Comparison of ENCODE assay signal across 2 cellular contexts in the genomic region with DNA sequence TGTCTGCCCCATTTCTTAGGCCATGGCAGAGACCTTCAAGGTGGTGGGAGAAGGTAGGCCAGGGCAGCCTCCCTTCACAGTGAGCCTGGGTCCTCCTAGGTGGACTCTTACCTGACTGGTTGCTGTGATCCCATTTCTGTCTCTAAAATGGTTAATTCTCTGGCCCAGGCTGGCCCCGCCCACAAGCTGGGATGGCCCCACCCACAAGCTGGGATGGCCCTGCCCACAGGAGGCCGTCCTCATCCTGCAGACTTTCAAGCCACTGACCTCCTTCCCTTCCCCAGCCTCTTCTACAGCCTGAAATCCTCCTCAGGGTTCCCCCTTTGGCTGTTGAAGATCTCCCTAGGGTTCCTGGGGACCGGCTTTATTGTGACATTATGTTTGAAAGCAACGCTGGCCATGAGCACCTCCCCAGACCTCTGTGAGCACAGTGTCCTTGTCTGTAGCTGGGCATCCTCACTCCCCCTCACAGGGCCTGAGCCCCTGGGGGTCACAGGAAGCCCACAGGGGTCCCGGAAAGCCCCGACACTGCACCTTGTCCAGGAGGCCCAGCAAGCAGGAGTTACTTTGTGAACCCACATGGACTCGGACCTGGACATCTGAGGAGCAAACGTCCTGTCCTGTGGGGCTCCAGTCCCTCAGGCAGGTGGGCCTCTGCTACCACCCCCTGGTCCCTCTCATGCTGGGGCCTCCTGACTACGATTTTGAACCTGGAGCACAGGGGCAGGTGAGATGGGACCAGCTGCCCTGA.
TF ChIP-seq lines count a peak whose summit lies in the region.

No MANE protein-coding gene starts in this region.

TF ChIP-seq in GM23338, 12 proteins besides CTCF, POLR2A, EP300 and RAD21:
- no peak for TF ChIP-seq CREB1 (CRISPR knock-in tag; IDR thresholded peaks at IDR 0.05; ENCODE audit: low read depth)
- TF ChIP-seq ZNF114 (CRISPR knock-in tag; IDR thresholded peaks at IDR 0.05) = no peak
- TF ChIP-seq POLR2AphosphoS5 (IDR thresholded peaks at IDR 0.05; ENCODE audit: low read depth) = no peak
- no peak for TF ChIP-seq ZNF331 (CRISPR knock-in tag; IDR thresholded peaks at IDR 0.05; ENCODE audit: low read depth)
- TF ChIP-seq, protein P1, sequence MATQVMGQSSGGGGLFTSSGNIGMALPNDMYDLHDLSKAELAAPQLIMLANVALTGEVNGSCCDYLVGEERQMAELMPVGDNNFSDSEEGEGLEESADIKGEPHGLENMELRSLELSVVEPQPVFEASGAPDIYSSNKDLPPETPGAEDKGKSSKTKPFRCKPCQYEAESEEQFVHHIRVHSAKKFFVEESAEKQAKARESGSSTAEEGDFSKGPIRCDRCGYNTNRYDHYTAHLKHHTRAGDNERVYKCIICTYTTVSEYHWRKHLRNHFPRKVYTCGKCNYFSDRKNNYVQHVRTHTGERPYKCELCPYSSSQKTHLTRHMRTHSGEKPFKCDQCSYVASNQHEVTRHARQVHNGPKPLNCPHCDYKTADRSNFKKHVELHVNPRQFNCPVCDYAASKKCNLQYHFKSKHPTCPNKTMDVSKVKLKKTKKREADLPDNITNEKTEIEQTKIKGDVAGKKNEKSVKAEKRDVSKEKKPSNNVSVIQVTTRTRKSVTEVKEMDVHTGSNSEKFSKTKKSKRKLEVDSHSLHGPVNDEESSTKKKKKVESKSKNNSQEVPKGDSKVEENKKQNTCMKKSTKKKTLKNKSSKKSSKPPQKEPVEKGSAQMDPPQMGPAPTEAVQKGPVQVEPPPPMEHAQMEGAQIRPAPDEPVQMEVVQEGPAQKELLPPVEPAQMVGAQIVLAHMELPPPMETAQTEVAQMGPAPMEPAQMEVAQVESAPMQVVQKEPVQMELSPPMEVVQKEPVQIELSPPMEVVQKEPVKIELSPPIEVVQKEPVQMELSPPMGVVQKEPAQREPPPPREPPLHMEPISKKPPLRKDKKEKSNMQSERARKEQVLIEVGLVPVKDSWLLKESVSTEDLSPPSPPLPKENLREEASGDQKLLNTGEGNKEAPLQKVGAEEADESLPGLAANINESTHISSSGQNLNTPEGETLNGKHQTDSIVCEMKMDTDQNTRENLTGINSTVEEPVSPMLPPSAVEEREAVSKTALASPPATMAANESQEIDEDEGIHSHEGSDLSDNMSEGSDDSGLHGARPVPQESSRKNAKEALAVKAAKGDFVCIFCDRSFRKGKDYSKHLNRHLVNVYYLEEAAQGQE (IDR thresholded peaks at IDR 0.05; ENCODE audit: unreplicated experiment) = no peak

TF ChIP-seq in K562, 482 proteins besides CTCF, POLR2A, EP300 and RAD21:
- TF ChIP-seq, protein P2, sequence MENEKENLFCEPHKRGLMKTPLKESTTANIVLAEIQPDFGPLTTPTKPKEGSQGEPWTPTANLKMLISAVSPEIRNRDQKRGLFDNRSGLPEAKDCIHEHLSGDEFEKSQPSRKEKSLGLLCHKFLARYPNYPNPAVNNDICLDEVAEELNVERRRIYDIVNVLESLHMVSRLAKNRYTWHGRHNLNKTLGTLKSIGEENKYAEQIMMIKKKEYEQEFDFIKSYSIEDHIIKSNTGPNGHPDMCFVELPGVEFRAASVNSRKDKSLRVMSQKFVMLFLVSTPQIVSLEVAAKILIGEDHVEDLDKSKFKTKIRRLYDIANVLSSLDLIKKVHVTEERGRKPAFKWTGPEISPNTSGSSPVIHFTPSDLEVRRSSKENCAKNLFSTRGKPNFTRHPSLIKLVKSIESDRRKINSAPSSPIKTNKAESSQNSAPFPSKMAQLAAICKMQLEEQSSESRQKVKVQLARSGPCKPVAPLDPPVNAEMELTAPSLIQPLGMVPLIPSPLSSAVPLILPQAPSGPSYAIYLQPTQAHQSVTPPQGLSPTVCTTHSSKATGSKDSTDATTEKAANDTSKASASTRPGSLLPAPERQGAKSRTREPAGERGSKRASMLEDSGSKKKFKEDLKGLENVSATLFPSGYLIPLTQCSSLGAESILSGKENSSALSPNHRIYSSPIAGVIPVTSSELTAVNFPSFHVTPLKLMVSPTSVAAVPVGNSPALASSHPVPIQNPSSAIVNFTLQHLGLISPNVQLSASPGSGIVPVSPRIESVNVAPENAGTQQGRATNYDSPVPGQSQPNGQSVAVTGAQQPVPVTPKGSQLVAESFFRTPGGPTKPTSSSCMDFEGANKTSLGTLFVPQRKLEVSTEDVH (IDR thresholded peaks at IDR 0.05; ENCODE audit: low read depth, partially characterized antibody) = no peak
- TF ChIP-seq, protein P3, sequence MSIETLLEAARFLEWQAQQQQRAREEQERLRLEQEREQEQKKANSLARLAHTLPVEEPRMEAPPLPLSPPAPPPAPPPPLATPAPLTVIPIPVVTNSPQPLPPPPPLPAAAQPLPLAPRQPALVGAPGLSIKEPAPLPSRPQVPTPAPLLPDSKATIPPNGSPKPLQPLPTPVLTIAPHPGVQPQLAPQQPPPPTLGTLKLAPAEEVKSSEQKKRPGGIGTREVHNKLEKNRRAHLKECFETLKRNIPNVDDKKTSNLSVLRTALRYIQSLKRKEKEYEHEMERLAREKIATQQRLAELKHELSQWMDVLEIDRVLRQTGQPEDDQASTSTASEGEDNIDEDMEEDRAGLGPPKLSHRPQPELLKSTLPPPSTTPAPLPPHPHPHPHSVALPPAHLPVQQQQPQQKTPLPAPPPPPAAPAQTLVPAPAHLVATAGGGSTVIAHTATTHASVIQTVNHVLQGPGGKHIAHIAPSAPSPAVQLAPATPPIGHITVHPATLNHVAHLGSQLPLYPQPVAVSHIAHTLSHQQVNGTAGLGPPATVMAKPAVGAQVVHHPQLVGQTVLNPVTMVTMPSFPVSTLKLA (conservative IDR thresholded peaks at IDR 0.05) = no peak
- TF ChIP-seq CEBPB (tag; IDR thresholded peaks at IDR 0.05) (no peak), YY1 (IDR thresholded peaks at IDR 0.05; ENCODE audit: borderline replicate concordance in 1 of 3, control insufficient read depth in 1 of 3, extremely low read depth in 1 of 3, insufficient read depth in 3 of 3, insufficient read length in 1 of 3, insufficient replicate concordance in 2 of 3, low read depth in 1 of 3, low read length in 2 of 3) (no peak), DACH1 (IDR thresholded peaks at IDR 0.05; ENCODE audit: partially characterized antibody) (no peak), KHSRP (IDR thresholded peaks at IDR 0.05) (no peak), CBX3 (IDR thresholded peaks at IDR 0.05; ENCODE audit: borderline replicate concordance in 1 of 2, low read length in 2 of 2) (no peak), ZNF695 (CRISPR knock-in tag; IDR thresholded peaks at IDR 0.05) (no peak), NFE2L1 (tag; IDR thresholded peaks at IDR 0.05; ENCODE audit: borderline replicate concordance, low read depth) (no peak), LCOR (CRISPR knock-in tag; IDR thresholded peaks at IDR 0.05) (no peak), MTF1 (CRISPR knock-in tag; IDR thresholded peaks at IDR 0.05; ENCODE audit: borderline replicate concordance) (no peak), PYGO2 (tag; IDR thresholded peaks at IDR 0.05) (no peak), ZNF764 (CRISPR knock-in tag; IDR thresholded peaks at IDR 0.05; ENCODE audit: low read depth) (no peak)
- TF ChIP-seq, protein P4, sequence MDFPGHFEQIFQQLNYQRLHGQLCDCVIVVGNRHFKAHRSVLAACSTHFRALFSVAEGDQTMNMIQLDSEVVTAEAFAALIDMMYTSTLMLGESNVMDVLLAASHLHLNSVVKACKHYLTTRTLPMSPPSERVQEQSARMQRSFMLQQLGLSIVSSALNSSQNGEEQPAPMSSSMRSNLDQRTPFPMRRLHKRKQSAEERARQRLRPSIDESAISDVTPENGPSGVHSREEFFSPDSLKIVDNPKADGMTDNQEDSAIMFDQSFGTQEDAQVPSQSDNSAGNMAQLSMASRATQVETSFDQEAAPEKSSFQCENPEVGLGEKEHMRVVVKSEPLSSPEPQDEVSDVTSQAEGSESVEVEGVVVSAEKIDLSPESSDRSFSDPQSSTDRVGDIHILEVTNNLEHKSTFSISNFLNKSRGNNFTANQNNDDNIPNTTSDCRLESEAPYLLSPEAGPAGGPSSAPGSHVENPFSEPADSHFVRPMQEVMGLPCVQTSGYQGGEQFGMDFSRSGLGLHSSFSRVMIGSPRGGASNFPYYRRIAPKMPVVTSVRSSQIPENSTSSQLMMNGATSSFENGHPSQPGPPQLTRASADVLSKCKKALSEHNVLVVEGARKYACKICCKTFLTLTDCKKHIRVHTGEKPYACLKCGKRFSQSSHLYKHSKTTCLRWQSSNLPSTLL (IDR thresholded peaks at IDR 0.05) = no peak
- TF ChIP-seq, protein P5, sequence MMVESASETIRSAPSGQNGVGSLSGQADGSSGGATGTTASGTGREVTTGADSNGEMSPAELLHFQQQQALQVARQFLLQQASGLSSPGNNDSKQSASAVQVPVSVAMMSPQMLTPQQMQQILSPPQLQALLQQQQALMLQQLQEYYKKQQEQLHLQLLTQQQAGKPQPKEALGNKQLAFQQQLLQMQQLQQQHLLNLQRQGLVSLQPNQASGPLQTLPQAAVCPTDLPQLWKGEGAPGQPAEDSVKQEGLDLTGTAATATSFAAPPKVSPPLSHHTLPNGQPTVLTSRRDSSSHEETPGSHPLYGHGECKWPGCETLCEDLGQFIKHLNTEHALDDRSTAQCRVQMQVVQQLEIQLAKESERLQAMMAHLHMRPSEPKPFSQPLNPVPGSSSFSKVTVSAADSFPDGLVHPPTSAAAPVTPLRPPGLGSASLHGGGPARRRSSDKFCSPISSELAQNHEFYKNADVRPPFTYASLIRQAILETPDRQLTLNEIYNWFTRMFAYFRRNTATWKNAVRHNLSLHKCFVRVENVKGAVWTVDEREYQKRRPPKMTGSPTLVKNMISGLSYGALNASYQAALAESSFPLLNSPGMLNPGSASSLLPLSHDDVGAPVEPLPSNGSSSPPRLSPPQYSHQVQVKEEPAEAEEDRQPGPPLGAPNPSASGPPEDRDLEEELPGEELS (CRISPR knock-in tag; IDR thresholded peaks at IDR 0.05; ENCODE audit: borderline replicate concordance) = no peak
- TF ChIP-seq, protein P6, sequence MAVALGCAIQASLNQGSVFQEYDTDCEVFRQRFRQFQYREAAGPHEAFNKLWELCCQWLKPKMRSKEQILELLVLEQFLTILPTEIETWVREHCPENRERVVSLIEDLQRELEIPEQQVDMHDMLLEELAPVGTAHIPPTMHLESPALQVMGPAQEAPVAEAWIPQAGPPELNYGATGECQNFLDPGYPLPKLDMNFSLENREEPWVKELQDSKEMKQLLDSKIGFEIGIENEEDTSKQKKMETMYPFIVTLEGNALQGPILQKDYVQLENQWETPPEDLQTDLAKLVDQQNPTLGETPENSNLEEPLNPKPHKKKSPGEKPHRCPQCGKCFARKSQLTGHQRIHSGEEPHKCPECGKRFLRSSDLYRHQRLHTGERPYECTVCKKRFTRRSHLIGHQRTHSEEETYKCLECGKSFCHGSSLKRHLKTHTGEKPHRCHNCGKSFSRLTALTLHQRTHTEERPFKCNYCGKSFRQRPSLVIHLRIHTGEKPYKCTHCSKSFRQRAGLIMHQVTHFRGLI (CRISPR knock-in tag; IDR thresholded peaks at IDR 0.05) = no peak
- TF ChIP-seq, protein P7, sequence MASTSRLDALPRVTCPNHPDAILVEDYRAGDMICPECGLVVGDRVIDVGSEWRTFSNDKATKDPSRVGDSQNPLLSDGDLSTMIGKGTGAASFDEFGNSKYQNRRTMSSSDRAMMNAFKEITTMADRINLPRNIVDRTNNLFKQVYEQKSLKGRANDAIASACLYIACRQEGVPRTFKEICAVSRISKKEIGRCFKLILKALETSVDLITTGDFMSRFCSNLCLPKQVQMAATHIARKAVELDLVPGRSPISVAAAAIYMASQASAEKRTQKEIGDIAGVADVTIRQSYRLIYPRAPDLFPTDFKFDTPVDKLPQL (IDR thresholded peaks at IDR 0.05; ENCODE audit: extremely low read depth, insufficient read length) = no peak
